Comparison of ENCODE assay signal across 11 cellular contexts in genomic region chr16:50602531-50603205, GRCh38. TPM values are rescaled to one million over a fixed set of nuclear protein-coding genes. Genes with fewer than 3 reads are reported as not detected.
A peak's percentile ranks its signal among the peaks of the same experiment; 100 is the strongest.
DNase-seq lines count a peak whose midpoint lies in the region; ATAC-seq, FAIRE-seq and TF ChIP-seq lines count a peak whose summit lies in the region.
"Had no signal": no experiment of that assay in that cellular context is flagged by ENCODE, and none has a peak within 500 bp of the region (broad histone marks: within the 10 kb centered on the region; RNA-seq: fewer than 3 reads in every experiment).

No MANE protein-coding gene starts in this region.

- peak overlapping the region in 3 of 10 donors; percentile 14 to 52 (median 26) for H3K27ac ChIP-seq in heart right ventricle

- no peaks in the 10 kb centered on the region for H3K9me3 Mint-ChIP-seq in activated naive CD8-positive, alpha-beta T cell treated with anti-CD3 and anti-CD28 coated beads, Interleukin-2, amount 10 ng/mL, durations not matched to agents 7 days and 5 days

- intact Hi-C loops in Right ventricle myocardium inferior (cut with DNase I): no loop called here
- intact Hi-C loops in heart right ventricle (cut with DNase I): no loop called here

- H3K9ac ChIP-seq in mucosa of stomach (ENCODE audit: low read length): peak overlapping the region; percentile 18

- no peaks in the 10 kb centered on the region for H3K36me3 Mint-ChIP-seq in activated naive CD8-positive, alpha-beta T cell treated with anti-CD3 and anti-CD28 coated beads, Interleukin-2, amount 10 ng/mL, durations not matched to agents 7 days and 5 days

- DNase-seq in Right ventricle myocardium inferior (ENCODE audit: missing footprints): peak; percentile 39
- DNase-seq in heart right ventricle: no peak
- DNase-seq in activated naive CD8-positive, alpha-beta T cell treated with anti-CD3 and anti-CD28 coated beads, Interleukin-2, amount 10 ng/mL, durations not matched to agents 7 days and 5 days: no peak
- DNase-seq in ureter (ENCODE audit: low spot score): peak; percentile 65
- no peak for DNase-seq in GM19239 (ENCODE audit: insufficient read length, low spot score)
- DNase-seq in GM10266 (ENCODE audit: extremely low spot score): no peak
- DNase-seq: NCI-H226 had no signal

- TF ChIP-seq CTCF in heart right ventricle (IDR thresholded peaks at IDR 0.05): no peak
- TF ChIP-seq CTCF in GM10266 (IDR thresholded peaks at IDR 0.05; ENCODE audit: control insufficient read depth, insufficient read depth, low read depth, missing control alignments): no peak

- POLR2A ChIA-PET in activated naive CD8-positive, alpha-beta T cell treated with anti-CD3 and anti-CD28 coated beads, Interleukin-2, amount 10 ng/mL, durations not matched to agents 7 days and 5 days (lab: Charles Lee): no interaction called here

- ATAC-seq in Right ventricle myocardium inferior: no peak
- ATAC-seq in heart right ventricle: no peak
- peak; percentile 50 for ATAC-seq in activated naive CD8-positive, alpha-beta T cell treated with anti-CD3 and anti-CD28 coated beads, Interleukin-2, amount 10 ng/mL, durations not matched to agents 7 days and 5 days (ENCODE audit: low read depth)
- no peak for ATAC-seq in HG03342 (IDR thresholded peaks at IDR 0.05; ENCODE audit: unreplicated experiment)
- ATAC-seq: psoas muscle had no signal

- no peaks in the 10 kb centered on the region for H3K27me3 ChIP-seq in heart right ventricle
- H3K27me3 ChIP-seq in mucosa of stomach (ENCODE audit: control insufficient read depth, insufficient read depth, low read length): no peaks in the 10 kb centered on the region

- H3K36me3 ChIP-seq in heart right ventricle (no peaks in the 10 kb centered on the region), mucosa of stomach (ENCODE audit: control insufficient read depth, insufficient read depth, low read length) (no peaks in the 10 kb centered on the region)

- 79 to 82% methylated on average over 14 of the region's 14 CpGs for WGBS in heart right ventricle, 2 donors

- H3K4me1 ChIP-seq in heart right ventricle (peaks cover 0 to 36% (median 18%) of the 10 kb centered on the region in 9 donors), mucosa of stomach (ENCODE audit: control insufficient read depth, insufficient read depth, low read length) (peaks cover 19% of the 10 kb centered on the region)
- H3K4me1 ChIP-seq: psoas muscle had no signal

- no peaks in the 10 kb centered on the region for H3K27me3 Mint-ChIP-seq in activated naive CD8-positive, alpha-beta T cell treated with anti-CD3 and anti-CD28 coated beads, Interleukin-2, amount 10 ng/mL, durations not matched to agents 7 days and 5 days

- FAIRE-seq in GM19239 (lab: Jason Lieb, UNC): no peak

- no peak overlapping the region for H3K4me3 ChIP-seq in heart right ventricle
- H3K4me3 ChIP-seq in mucosa of stomach (ENCODE audit: low read length): no peak overlapping the region
- H3K4me3 ChIP-seq: psoas muscle had no signal

- peaks cover 9% of the 10 kb centered on the region for H3K4me1 Mint-ChIP-seq in activated naive CD8-positive, alpha-beta T cell treated with anti-CD3 and anti-CD28 coated beads, Interleukin-2, amount 10 ng/mL, durations not matched to agents 7 days and 5 days

- H3K9me3 ChIP-seq in heart right ventricle (no peaks in the 10 kb centered on the region), mucosa of stomach (ENCODE audit: control insufficient read depth, low read length) (no peaks in the 10 kb centered on the region)
- H3K9me3 ChIP-seq: psoas muscle had no signal

- H3K4me3 Mint-ChIP-seq in activated naive CD8-positive, alpha-beta T cell treated with anti-CD3 and anti-CD28 coated beads, Interleukin-2, amount 10 ng/mL, durations not matched to agents 7 days and 5 days: no peak overlapping the region

- no peak overlapping the region for H3K27ac Mint-ChIP-seq in activated naive CD8-positive, alpha-beta T cell treated with anti-CD3 and anti-CD28 coated beads, Interleukin-2, amount 10 ng/mL, durations not matched to agents 7 days and 5 days

RNA-seq across cellular contexts. Expression of gene NKD1, which starts 54.5 kb away (rescaled TPM):
- 0.43 TPM for total RNA-seq in Right ventricle myocardium inferior
- 1 to 10 TPM in 1 of 10 donors, under 1 TPM in 9; 0.22 to 1.1 (median 0.52) TPM for total RNA-seq in heart right ventricle
- polyA plus RNA-seq in heart right ventricle: under 1 TPM; 0.22 TPM
- 1 to 10 TPM in 1 of 2 experiments, under 1 TPM in 1; 0.91 to 1.1 TPM for total RNA-seq in activated naive CD8-positive, alpha-beta T cell treated with anti-CD3 and anti-CD28 coated beads, Interleukin-2, amount 10 ng/mL, durations not matched to agents 7 days and 5 days
- 27.8 TPM for total RNA-seq in ureter
- total RNA-seq: fibroblast of villous mesenchyme had no signal

Comparison
In these comparisons a context has a peak if more than half of its experiments do, and no peak if none do; other contexts are left out.
1. DNase-seq: peak in Right ventricle myocardium inferior (single experiment) and ureter (single experiment); none in heart right ventricle (0 of 2), activated naive CD8-positive, alpha-beta T cell treated with anti-CD3 and anti-CD28 coated beads, Interleukin-2, amount 10 ng/mL, durations not matched to agents 7 days and 5 days (single experiment), GM19239 (single experiment) and GM10266 (single experiment).
2. RNA of gene NKD1, which starts 54.5 kb away (total RNA-seq): 27.8 TPM in ureter (single experiment); 0.91 to 1.1 TPM in activated naive CD8-positive, alpha-beta T cell treated with anti-CD3 and anti-CD28 coated beads, Interleukin-2, amount 10 ng/mL, durations not matched to agents 7 days and 5 days, 0.22 to 1.1 TPM in heart right ventricle and 0.43 TPM in Right ventricle myocardium inferior (single experiment); every median in the first group is over 10 times any median in the second.